In genomic region chr19:11692127-11692790, GRCh38 we compare ENCODE assay signal across 16 cellular contexts. TPM values are rescaled to one million over a fixed set of nuclear protein-coding genes. Genes with fewer than 3 reads are reported as not detected.
DNase-seq lines count a peak whose midpoint lies in the region; TF ChIP-seq lines count a peak whose summit lies in the region.
"Had no signal": no experiment of that assay in that cellular context is flagged by ENCODE, and none has a peak within 500 bp of the region (broad histone marks: within the 10 kb centered on the region; RNA-seq: fewer than 3 reads in every experiment).

No MANE protein-coding gene starts in this region.

- no peak overlapping the region for H3K23ac ChIP-seq in mesendoderm (ENCODE audit: low read length)
- H3K23ac ChIP-seq in trophoblast cell (ENCODE audit: low read length): no peak overlapping the region
- no peak overlapping the region for H3K23ac ChIP-seq in H9 (ENCODE audit: insufficient read length, low read depth, low read length)

- H3K27me3 Mint-ChIP-seq in activated T-helper 2 cell treated with anti-CD3 and anti-CD28 coated beads, Interferon-gamma antibody, Interleukin-2, Interleukin-4, amounts not matched to agents 10 μg/mL and 5 μg/mL and 100 μg/mL, durations not matched to agents 14 hours and 24 hours and 36 hours (ENCODE audit: low read depth): peaks cover 14% of the 10 kb centered on the region
- peaks cover 48% of the 10 kb centered on the region for H3K27me3 Mint-ChIP-seq in H9 (ENCODE audit: low read depth)

- no peak overlapping the region for H3K27ac ChIP-seq in mesendoderm (ENCODE audit: low read depth, low read length)
- peak overlapping the region; percentile 53 for H3K27ac ChIP-seq in trophoblast cell (ENCODE audit: low read depth, low read length)
- no peak overlapping the region for H3K27ac ChIP-seq in H9 (ENCODE audit: insufficient read length, low read depth, low read length)

- no peak overlapping the region for H2BK12ac ChIP-seq in trophoblast cell (ENCODE audit: low read length)
- no peak overlapping the region for H2BK12ac ChIP-seq in H9 (ENCODE audit: insufficient read length, low read depth, low read length)

- no peak overlapping the region for H3K27ac Mint-ChIP-seq in activated T-helper 2 cell treated with anti-CD3 and anti-CD28 coated beads, Interferon-gamma antibody, Interleukin-2, Interleukin-4, amounts not matched to agents 10 μg/mL and 5 μg/mL and 100 μg/mL, durations not matched to agents 14 hours and 24 hours and 36 hours
- no peak overlapping the region for H3K27ac Mint-ChIP-seq in H9
- H3K27ac Mint-ChIP-seq: CD4-positive, alpha-beta memory T cell had no signal

- H3K4me3 ChIP-seq in mesendoderm (ENCODE audit: low read length) (no peak overlapping the region), trophoblast cell (ENCODE audit: low read depth, low read length) (no peak overlapping the region)

- no peak overlapping the region for H2BK20ac ChIP-seq in H9 (ENCODE audit: low read depth, low read length, poor library complexity, severe bottlenecking)

- no peak overlapping the region for H4K5ac ChIP-seq in mesendoderm (ENCODE audit: low read length)
- H4K5ac ChIP-seq in H9 (ENCODE audit: insufficient read length, low read depth, low read length): no peak overlapping the region

- WGBS in mesendoderm (ENCODE audit: extremely low coverage, insufficient coverage, low lambda C conversion rate): no CpG with 5 or more reads among the region's 11 CpGs
- no CpG with 5 or more reads among the region's 11 CpGs for WGBS in trophoblast cell (ENCODE audit: extremely low coverage, insufficient coverage, insufficient read length)
- no CpG with 5 or more reads among the region's 11 CpGs for WGBS in H9 (ENCODE audit: extremely low coverage, insufficient read length, low lambda C conversion rate)

- no peak overlapping the region for H3K14ac ChIP-seq in trophoblast cell (ENCODE audit: low read length)
- H3K14ac ChIP-seq in H9 (ENCODE audit: insufficient read depth, low read length): no peak overlapping the region

- H3T11ph ChIP-seq in H9 (ENCODE audit: low read length): no peak overlapping the region

- no peaks in the 10 kb centered on the region for H3K36me3 ChIP-seq in mesendoderm (ENCODE audit: control insufficient read depth, insufficient read depth, low read length)
- peaks cover 2 to 5% of the 10 kb centered on the region in 2 experiments for H3K36me3 ChIP-seq in trophoblast cell (ENCODE audit: control insufficient read depth in 1 of 2, insufficient read depth in 2 of 2, low read length in 2 of 2)

- no peak for TF ChIP-seq CTCF in H9 (conservative IDR thresholded peaks at IDR 0.05)

- H3K9me3 ChIP-seq in trophoblast cell (ENCODE audit: insufficient read depth, low read depth, low read length): no peaks in the 10 kb centered on the region
- H3K9me3 ChIP-seq in H9 (ENCODE audit: control insufficient read depth, low read depth, low read length): no peaks in the 10 kb centered on the region

- H3K79me2 ChIP-seq in mesendoderm (ENCODE audit: control insufficient read depth, insufficient read depth, low read length): no peaks in the 10 kb centered on the region
- H3K79me2 ChIP-seq in trophoblast cell (ENCODE audit: control insufficient read depth, insufficient read depth, low read length, poor library complexity): peaks cover 4% of the 10 kb centered on the region
- H3K79me2 ChIP-seq in H9 (ENCODE audit: insufficient read depth, low read length): no peaks in the 10 kb centered on the region

- no peaks in the 10 kb centered on the region for H3K4me1 ChIP-seq in mesendoderm (ENCODE audit: control insufficient read depth, low read depth, low read length)
- H3K4me1 ChIP-seq in trophoblast cell (ENCODE audit: control insufficient read depth in 1 of 2, insufficient read depth in 2 of 2, low read length in 2 of 2): peaks cover 15% of the 10 kb centered on the region in 2 experiments
- H3K4me1 ChIP-seq in H9 (ENCODE audit: insufficient read depth, low read length): no peaks in the 10 kb centered on the region

- H3K9me3 Mint-ChIP-seq in activated T-helper 2 cell treated with anti-CD3 and anti-CD28 coated beads, Interferon-gamma antibody, Interleukin-2, Interleukin-4, amounts not matched to agents 10 μg/mL and 5 μg/mL and 100 μg/mL, durations not matched to agents 14 hours and 24 hours and 36 hours: peaks cover 32% of the 10 kb centered on the region
- peaks cover 29 to 39% of the 10 kb centered on the region in 2 experiments for H3K9me3 Mint-ChIP-seq in H9

- H3K4me2 ChIP-seq in mesendoderm (ENCODE audit: low read length) (no peak overlapping the region), trophoblast cell (ENCODE audit: low read length) (peak overlapping the region; percentile 13), H9 (ENCODE audit: insufficient read depth, insufficient read length, low read length) (no peak overlapping the region)

- in situ Hi-C loops in Caki2 (cut with HindIII; ENCODE audit: low pct_unique_long_range_greater_than_20kb, low sequenced_read_pairs): no loop called here

- no peak overlapping the region for H2AK5ac ChIP-seq in mesendoderm (ENCODE audit: low read length)
- H2AK5ac ChIP-seq in trophoblast cell (ENCODE audit: low read length): no peak overlapping the region
- no peak overlapping the region for H2AK5ac ChIP-seq in H9 (ENCODE audit: insufficient read length, low read length)

- peak overlapping the region; percentile 18 for H3K4me3 Mint-ChIP-seq in activated T-helper 2 cell treated with anti-CD3 and anti-CD28 coated beads, Interferon-gamma antibody, Interleukin-2, Interleukin-4, amounts not matched to agents 10 μg/mL and 5 μg/mL and 100 μg/mL, durations not matched to agents 14 hours and 24 hours and 36 hours (ENCODE audit: low read depth)
- H3K4me3 Mint-ChIP-seq in H9: peak overlapping the region in 1 of 2 experiments; percentile 12; a peak in 1 of 5 replicates

- no peak overlapping the region for H3K56ac ChIP-seq in mesendoderm (ENCODE audit: low read length)
- no peak overlapping the region for H3K56ac ChIP-seq in H9 (ENCODE audit: insufficient read length, low read depth, low read length)

- no peak overlapping the region for H4K91ac ChIP-seq in trophoblast cell (ENCODE audit: low read depth, low read length)
- no peak overlapping the region for H4K91ac ChIP-seq in H9 (ENCODE audit: insufficient read length, low read depth, low read length)

- DNase-seq in Caki2 (ENCODE audit: low read depth): peak; percentile 81
- DNase-seq in activated T-helper 2 cell treated with anti-CD3 and anti-CD28 coated beads, Interferon-gamma antibody, Interleukin-2, Interleukin-4, amounts not matched to agents 10 μg/mL and 5 μg/mL and 100 μg/mL, durations not matched to agents 14 hours and 24 hours and 36 hours (ENCODE audit: low spot score): no peak
- peak; percentile 32 for DNase-seq in mesendoderm
- peak; percentile 39 to 60 for DNase-seq in trophoblast cell
- DNase-seq in inferior parietal cortex (ENCODE audit: extremely low spot score): no peak
- DNase-seq in H9: no peak
- DNase-seq in NCI-H69 (lab: John Stamatoyannopoulos, UW): no peak
- DNase-seq: ACHN; CD4-positive, alpha-beta memory T cell; DMS 273 treated with DMSO at 0.1 percent for 48 hours; EL; Karpas-422; MM.1S; NCI-H1105; NCI-H187; SHP77 had no signal

- H3K23me2 ChIP-seq in H9 (ENCODE audit: insufficient read length, low read depth, low read length, poor library complexity, severe bottlenecking): no peaks in the 10 kb centered on the region

- intact Hi-C loops in activated T-helper 2 cell treated with anti-CD3 and anti-CD28 coated beads, Interferon-gamma antibody, Interleukin-2, Interleukin-4, amounts not matched to agents 10 μg/mL and 5 μg/mL and 100 μg/mL, durations not matched to agents 14 hours and 24 hours and 36 hours (cut with micrococcal nuclease): no loop called here

- H3K18ac ChIP-seq in mesendoderm (ENCODE audit: low read length): no peak overlapping the region
- no peak overlapping the region for H3K18ac ChIP-seq in trophoblast cell (ENCODE audit: low read length)
- H3K18ac ChIP-seq in H9 (ENCODE audit: insufficient read length, low read depth, low read length): no peak overlapping the region

- H2BK120ac ChIP-seq in mesendoderm (ENCODE audit: low read depth, low read length) (no peak overlapping the region), trophoblast cell (ENCODE audit: insufficient read depth, low read length, poor library complexity) (no peak overlapping the region), H9 (ENCODE audit: low read depth, low read length, poor library complexity, severe bottlenecking) (no peak overlapping the region)

- H2BK5ac ChIP-seq in mesendoderm (ENCODE audit: low read length): no peak overlapping the region
- no peak overlapping the region for H2BK5ac ChIP-seq in trophoblast cell (ENCODE audit: low read depth, low read length, poor library complexity)
- H2BK5ac ChIP-seq in H9 (ENCODE audit: insufficient read length, low read length): no peak overlapping the region

- H2AFZ ChIP-seq in trophoblast cell (ENCODE audit: insufficient read depth, low read length, poor library complexity) (no peak overlapping the region), H9 (ENCODE audit: low read length) (no peak overlapping the region)

- H3K4ac ChIP-seq in mesendoderm (ENCODE audit: low read depth, low read length) (no peak overlapping the region), trophoblast cell (ENCODE audit: low read depth, low read length) (no peak overlapping the region), H9 (ENCODE audit: low read depth, low read length) (no peak overlapping the region)

- H4K12ac ChIP-seq in trophoblast cell (ENCODE audit: low read depth, low read length): no peak overlapping the region

- H4K20me1 ChIP-seq in H9 (ENCODE audit: control insufficient read depth, insufficient read depth, insufficient read length): no peaks in the 10 kb centered on the region

- peaks cover 8% of the 10 kb centered on the region for H3K4me1 Mint-ChIP-seq in activated T-helper 2 cell treated with anti-CD3 and anti-CD28 coated beads, Interferon-gamma antibody, Interleukin-2, Interleukin-4, amounts not matched to agents 10 μg/mL and 5 μg/mL and 100 μg/mL, durations not matched to agents 14 hours and 24 hours and 36 hours (ENCODE audit: low read depth)
- peaks cover 18 to 19% of the 10 kb centered on the region in 2 experiments for H3K4me1 Mint-ChIP-seq in H9

- H3K27me3 ChIP-seq in mesendoderm (ENCODE audit: insufficient read depth, low read length, poor library complexity): no peaks in the 10 kb centered on the region
- H3K27me3 ChIP-seq in trophoblast cell (ENCODE audit: insufficient read depth, low read length): no peaks in the 10 kb centered on the region
- H3K27me3 ChIP-seq in H9 (ENCODE audit: insufficient read depth, low read length): no peaks in the 10 kb centered on the region

- no peak overlapping the region for H2BK15ac ChIP-seq in mesendoderm (replicated peaks; ENCODE audit: low read depth)
- H2BK15ac ChIP-seq in H9 (ENCODE audit: low read depth, low read length): no peak overlapping the region

- H4K8ac ChIP-seq in mesendoderm (ENCODE audit: low read depth, low read length) (no peak overlapping the region), trophoblast cell (ENCODE audit: low read depth, low read length) (no peak overlapping the region), H9 (replicated peaks; ENCODE audit: insufficient read length, low read depth, low read length) (no peak overlapping the region)

- H3K36me3 Mint-ChIP-seq in activated T-helper 2 cell treated with anti-CD3 and anti-CD28 coated beads, Interferon-gamma antibody, Interleukin-2, Interleukin-4, amounts not matched to agents 10 μg/mL and 5 μg/mL and 100 μg/mL, durations not matched to agents 14 hours and 24 hours and 36 hours (ENCODE audit: low read depth): peaks cover 3% of the 10 kb centered on the region
- peaks cover 13 to 31% (median 19%) of the 10 kb centered on the region in 3 experiments for H3K36me3 Mint-ChIP-seq in H9 (ENCODE audit: insufficient read depth in 1 of 3, low read depth in 3 of 3)
- H3K36me3 Mint-ChIP-seq: CD4-positive, alpha-beta memory T cell had no signal

- H3K9ac ChIP-seq in mesendoderm (ENCODE audit: low read length) (no peak overlapping the region), trophoblast cell (ENCODE audit: low read length) (no peak overlapping the region), H9 (ENCODE audit: extremely low read depth, insufficient read length, low read length) (no peak overlapping the region)

- H3K79me1 ChIP-seq in mesendoderm (ENCODE audit: low read length) (no peaks in the 10 kb centered on the region), trophoblast cell (ENCODE audit: low read length) (peaks cover 12% of the 10 kb centered on the region), H9 (ENCODE audit: insufficient read depth, low read depth, low read length, poor library complexity, severe bottlenecking) (no peaks in the 10 kb centered on the region)

RNA-seq across cellular contexts. Expression of gene ZNF823, which starts 46.5 kb away (rescaled TPM):
- 6.7 and 17.6 TPM in 2 replicates for total RNA-seq in Caki2 (2014; rRNA removed; shearing (Covaris generic); ENCODE audit: low replicate concordance)
- total RNA-seq in activated T-helper 2 cell treated with anti-CD3 and anti-CD28 coated beads, Interferon-gamma antibody, Interleukin-2, Interleukin-4, amounts not matched to agents 10 μg/mL and 5 μg/mL and 100 μg/mL, durations not matched to agents 14 hours and 24 hours and 36 hours: 3.6 TPM in 2 replicates
- 2.2 TPM for polyA plus RNA-seq in mesendoderm (2013, experiment 1 of 2)
- 2.0 TPM for polyA plus RNA-seq in mesendoderm (2013, experiment 2 of 2)
- 18.8 and 20.9 TPM in 2 replicates for polyA plus RNA-seq in trophoblast cell (2013)
- total RNA-seq in H9 (2021): 2.3 and 2.5 TPM in 2 replicates

Comparison
In these comparisons a context has a peak if more than half of its experiments do, and no peak if none do; other contexts are left out.
1. DNase-seq: peak in Caki2 (single experiment), mesendoderm (single experiment) and trophoblast cell (2 of 2); none in activated T-helper 2 cell treated with anti-CD3 and anti-CD28 coated beads, Interferon-gamma antibody, Interleukin-2, Interleukin-4, amounts not matched to agents 10 μg/mL and 5 μg/mL and 100 μg/mL, durations not matched to agents 14 hours and 24 hours and 36 hours (single experiment), inferior parietal cortex (single experiment), H9 (single experiment) and NCI-H69 (single experiment).